ENCODE assay signal across 13 cellular contexts in the genomic region with DNA sequence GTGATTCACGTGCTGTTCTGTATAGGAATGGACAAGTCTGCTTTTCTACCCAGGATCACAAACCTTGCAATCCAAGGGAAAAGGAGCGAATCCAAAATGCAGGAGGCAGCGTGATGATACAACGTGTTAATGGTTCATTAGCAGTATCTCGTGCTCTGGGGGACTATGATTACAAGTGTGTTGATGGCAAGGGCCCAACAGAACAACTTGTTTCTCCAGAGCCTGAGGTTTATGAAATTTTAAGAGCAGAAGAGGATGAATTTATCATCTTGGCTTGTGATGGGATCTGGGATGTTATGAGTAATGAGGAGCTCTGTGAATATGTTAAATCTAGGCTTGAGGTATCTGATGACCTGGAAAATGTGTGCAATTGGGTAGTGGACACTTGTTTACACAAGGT.
"Had no signal": no experiment of that assay in that cellular context is flagged by ENCODE, and none has a peak within 500 bp of the region (broad histone marks: within the 10 kb centered on the region; RNA-seq: fewer than 3 reads in every experiment).

No MANE protein-coding gene starts in this region.

- H3K27ac ChIP-seq: coronary artery, epithelial cell of prostate had no signal

- H3K27me3 Mint-ChIP-seq: activated CD8-positive, alpha-beta memory T cell treated with anti-CD3 and anti-CD28 coated beads, Interleukin-2, amount 10 ng/mL, durations not matched to agents 7 days and 5 days; stimulated activated naive CD8-positive, alpha-beta T cell treated with anti-CD3 and anti-CD28 coated beads, Interleukin-15, Interleukin-2, amounts not matched to agents 100 ng/mL and 50 ng/mL, for 24 hours had no signal

- H3K27ac Mint-ChIP-seq: activated CD8-positive, alpha-beta memory T cell treated with anti-CD3 and anti-CD28 coated beads, Interleukin-2, amount 10 ng/mL, durations not matched to agents 7 days and 5 days; stimulated activated naive CD8-positive, alpha-beta T cell treated with anti-CD3 and anti-CD28 coated beads, Interleukin-15, Interleukin-2, amounts not matched to agents 100 ng/mL and 50 ng/mL, for 24 hours; T-helper 2 cell treated with Interferon-gamma antibody and Interleukin-4, amounts not matched to agents 5 μg/mL and 100 μg/mL, for 36 hours had no signal

- H3K4me3 Mint-ChIP-seq: activated CD8-positive, alpha-beta memory T cell treated with anti-CD3 and anti-CD28 coated beads, Interleukin-2, amount 10 ng/mL, durations not matched to agents 7 days and 5 days; activated T-cell treated with anti-CD3 and anti-CD28 coated beads, Interleukin-2, amount 50 U/mL, for 4 hours; neural crest cell; stimulated activated naive CD8-positive, alpha-beta T cell treated with anti-CD3 and anti-CD28 coated beads, Interleukin-15, Interleukin-2, amounts not matched to agents 100 ng/mL and 50 ng/mL, for 24 hours; T-helper 2 cell treated with Interferon-gamma antibody and Interleukin-4, amounts not matched to agents 5 μg/mL and 100 μg/mL, for 36 hours had no signal

- H3K4me3 ChIP-seq: coronary artery had no signal

- DNase-seq: activated CD4-positive, alpha-beta T cell treated with anti-CD3 and anti-CD28 coated beads, Interleukin-2, amount 50 U/mL, for 4 hours; activated CD8-positive, alpha-beta memory T cell treated with anti-CD3 and anti-CD28 coated beads, Interleukin-2, amount 10 ng/mL, durations not matched to agents 7 days and 5 days; activated gamma-delta T cell treated with Interleukin-2 at 50 U/mL for 16 hours; activated T-cell treated with anti-CD3 and anti-CD28 coated beads, Interleukin-2, amount 50 U/mL, for 4 hours; effector CD4-positive, alpha-beta T cell; left cardiac atrium; stimulated activated CD4-positive, alpha-beta T cell treated with anti-CD3 and anti-CD28 coated beads, Interleukin-4, amount 100 ng/mL, for 24 hours had no signal

- H3K4me1 Mint-ChIP-seq: neural crest cell had no signal

- ATAC-seq: activated CD4-positive, CD25-positive, alpha-beta regulatory T cell treated with anti-CD3 and anti-CD28 coated beads, Interleukin-2, amount 50 U/mL, for 24 hours; activated CD8-positive, alpha-beta memory T cell treated with anti-CD3 and anti-CD28 coated beads, Interleukin-2, amount 10 ng/mL, durations not matched to agents 7 days and 5 days; activated T-cell treated with anti-CD3 and anti-CD28 coated beads, Interleukin-2, amount 50 U/mL, for 4 hours; left cardiac atrium had no signal
